ENCODE assay signal across 16 cellular contexts in genomic region chr18:46256078-46256477, GRCh38.
"Had no signal": no experiment of that assay in that cellular context is flagged by ENCODE, and none has a peak within 500 bp of the region (broad histone marks: within the 10 kb centered on the region; RNA-seq: fewer than 3 reads in every experiment).

No MANE protein-coding gene starts in this region.

- H3K4me3 ChIP-seq: stomach, testis, upper lobe of right lung had no signal

- H3K4me1 ChIP-seq: upper lobe of right lung had no signal

- H3K4me3 Mint-ChIP-seq: effector memory CD8-positive, alpha-beta T cell; naive thymus-derived CD8-positive, alpha-beta T cell had no signal

- H3K27me3 ChIP-seq: neutrophil, stomach, testis, upper lobe of right lung had no signal

- H3K27me3 Mint-ChIP-seq: effector memory CD8-positive, alpha-beta T cell; naive thymus-derived CD8-positive, alpha-beta T cell had no signal

- H3K9me3 ChIP-seq: neutrophil, stomach, testis, upper lobe of right lung had no signal

- H3K9ac ChIP-seq: parathyroid adenoma had no signal

- H3K27ac ChIP-seq: neutrophil, parathyroid adenoma, stomach, upper lobe of right lung had no signal

- DNase-seq: activated CD8-positive, alpha-beta memory T cell treated with anti-CD3 and anti-CD28 coated beads for 24 hours; cerebellar nuclear complex; dermis blood vessel endothelial cell; effector memory CD8-positive, alpha-beta T cell; foreskin melanocyte; head of caudate nucleus; naive thymus-derived CD8-positive, alpha-beta T cell; stimulated activated CD4-positive, alpha-beta T cell treated with anti-CD3 and anti-CD28 coated beads, Interleukin-12 subunit alpha, Interleukin-12 subunit beta, amount 100 ng/mL, for 4 hours; stimulated activated CD4-positive, alpha-beta T cell treated with anti-CD3 and anti-CD28 coated beads, Interleukin-2, amount 100 ng/mL, for 24 hours; stomach; testis; upper lobe of right lung had no signal

- H3K27ac Mint-ChIP-seq: activated naive CD4-positive, alpha-beta T cell treated with anti-CD3 and anti-CD28 coated beads, Interleukin-2, amount 50 U/mL, for 72 hours; effector memory CD8-positive, alpha-beta T cell had no signal

- H3K9me3 Mint-ChIP-seq: activated naive CD4-positive, alpha-beta T cell treated with anti-CD3 and anti-CD28 coated beads, Interleukin-2, amount 50 U/mL, for 72 hours; effector memory CD8-positive, alpha-beta T cell; naive thymus-derived CD8-positive, alpha-beta T cell had no signal

- ATAC-seq: activated naive CD4-positive, alpha-beta T cell treated with anti-CD3 and anti-CD28 coated beads, Interleukin-2, amount 50 U/mL, for 72 hours; effector memory CD8-positive, alpha-beta T cell; naive thymus-derived CD8-positive, alpha-beta T cell; SK-N-SH treated with all-trans-retinoic acid at 6 μM for 48 hours; upper lobe of right lung had no signal

- H2AFZ ChIP-seq: parathyroid adenoma had no signal
